Comparison of ENCODE assay signal across 1 cellular context in genomic region chr20:63082308-63082938, GRCh38.
TF ChIP-seq lines count a peak whose summit lies in the region.

No MANE protein-coding gene starts in this region.

TF ChIP-seq in HepG2, 621 proteins besides CTCF, POLR2A, EP300 and RAD21 (continued from another document and continues in another):
- TF ChIP-seq ZBTB40 (IDR thresholded peaks at IDR 0.05) (no peak), ZBTB40 (CRISPR knock-in tag; IDR thresholded peaks at IDR 0.05) (peak; percentile 56), ZNF75D (CRISPR knock-in tag; IDR thresholded peaks at IDR 0.05; ENCODE audit: borderline replicate concordance) (peak; percentile 63; the same call in 1 of the 2 replicates), HBP1 (CRISPR knock-in tag; IDR thresholded peaks at IDR 0.05; ENCODE audit: low read depth) (peak; percentile 98), HMGXB3 (CRISPR knock-in tag; IDR thresholded peaks at IDR 0.05; ENCODE audit: borderline replicate concordance) (peak; percentile 96), ZNF850 (CRISPR knock-in tag; conservative IDR thresholded peaks at IDR 0.05) (no peak), ZMYM2 (CRISPR knock-in tag; IDR thresholded peaks at IDR 0.05) (no peak), ZNF747 (CRISPR knock-in tag; IDR thresholded peaks at IDR 0.05; ENCODE audit: borderline replicate concordance) (0 out of 2 replicates have a peak, but pooled peaks have one; percentile 44), ZFP82 (CRISPR knock-in tag; IDR thresholded peaks at IDR 0.05; ENCODE audit: borderline replicate concordance) (0 out of 2 replicates have a peak, but pooled peaks have one; percentile 25), MIER3 (CRISPR knock-in tag; IDR thresholded peaks at IDR 0.05; ENCODE audit: borderline replicate concordance) (peak; percentile 82; the same call in 1 of the 2 replicates), ZNF274 (CRISPR knock-in tag; IDR thresholded peaks at IDR 0.05) (peak; percentile 96), PHF8 (CRISPR knock-in tag; IDR thresholded peaks at IDR 0.05) (0 out of 2 replicates have a peak, but pooled peaks have one; percentile 35), BHLHE40 (IDR thresholded peaks at IDR 0.05; ENCODE audit: low read length) (no peak), ARID5B (CRISPR knock-in tag; IDR thresholded peaks at IDR 0.05) (peak; percentile 65; the same call in 1 of the 2 replicates), SNAPC2 (CRISPR knock-in tag; IDR thresholded peaks at IDR 0.05) (no peak), TRIM24 (CRISPR knock-in tag; IDR thresholded peaks at IDR 0.05) (no peak), NBN (conservative IDR thresholded peaks at IDR 0.05) (no peak), GPN1 (CRISPR knock-in tag; IDR thresholded peaks at IDR 0.05; ENCODE audit: borderline replicate concordance) (peak; percentile 97; the same call in 1 of the 2 replicates), MIER2 (CRISPR knock-in tag; IDR thresholded peaks at IDR 0.05) (peak; percentile 99), THAP11 (CRISPR knock-in tag; IDR thresholded peaks at IDR 0.05) (peak; percentile 63), ZNF609 (CRISPR knock-in tag; IDR thresholded peaks at IDR 0.05; ENCODE audit: borderline replicate concordance) (peak; percentile 55; the same call in 1 of the 2 replicates), ZNF782 (CRISPR knock-in tag; IDR thresholded peaks at IDR 0.05; ENCODE audit: borderline replicate concordance) (peak; percentile 95), NFE2L1 (CRISPR knock-in tag; IDR thresholded peaks at IDR 0.05; ENCODE audit: borderline replicate concordance) (no peak)
- TF ChIP-seq, protein P1, sequence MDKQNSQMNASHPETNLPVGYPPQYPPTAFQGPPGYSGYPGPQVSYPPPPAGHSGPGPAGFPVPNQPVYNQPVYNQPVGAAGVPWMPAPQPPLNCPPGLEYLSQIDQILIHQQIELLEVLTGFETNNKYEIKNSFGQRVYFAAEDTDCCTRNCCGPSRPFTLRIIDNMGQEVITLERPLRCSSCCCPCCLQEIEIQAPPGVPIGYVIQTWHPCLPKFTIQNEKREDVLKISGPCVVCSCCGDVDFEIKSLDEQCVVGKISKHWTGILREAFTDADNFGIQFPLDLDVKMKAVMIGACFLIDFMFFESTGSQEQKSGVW (CRISPR knock-in tag; IDR thresholded peaks at IDR 0.05; ENCODE audit: borderline replicate concordance), result no peak
- TF ChIP-seq, protein P2, sequence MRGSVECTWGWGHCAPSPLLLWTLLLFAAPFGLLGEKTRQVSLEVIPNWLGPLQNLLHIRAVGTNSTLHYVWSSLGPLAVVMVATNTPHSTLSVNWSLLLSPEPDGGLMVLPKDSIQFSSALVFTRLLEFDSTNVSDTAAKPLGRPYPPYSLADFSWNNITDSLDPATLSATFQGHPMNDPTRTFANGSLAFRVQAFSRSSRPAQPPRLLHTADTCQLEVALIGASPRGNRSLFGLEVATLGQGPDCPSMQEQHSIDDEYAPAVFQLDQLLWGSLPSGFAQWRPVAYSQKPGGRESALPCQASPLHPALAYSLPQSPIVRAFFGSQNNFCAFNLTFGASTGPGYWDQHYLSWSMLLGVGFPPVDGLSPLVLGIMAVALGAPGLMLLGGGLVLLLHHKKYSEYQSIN (CRISPR knock-in tag; IDR thresholded peaks at IDR 0.05; ENCODE audit: borderline replicate concordance), result no peak
- TF ChIP-seq, protein P3, sequence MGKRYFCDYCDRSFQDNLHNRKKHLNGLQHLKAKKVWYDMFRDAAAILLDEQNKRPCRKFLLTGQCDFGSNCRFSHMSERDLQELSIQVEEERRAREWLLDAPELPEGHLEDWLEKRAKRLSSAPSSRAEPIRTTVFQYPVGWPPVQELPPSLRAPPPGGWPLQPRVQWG (CRISPR knock-in tag; IDR thresholded peaks at IDR 0.05; ENCODE audit: borderline replicate concordance, low read depth), result no peak
